8 cellular contexts compared by ENCODE assay signal in genomic region chr7:38335490-38336135, GRCh38.
DNase-seq lines count a peak whose midpoint lies in the region; ATAC-seq, FAIRE-seq and TF ChIP-seq lines count a peak whose summit lies in the region.

No MANE protein-coding gene starts in this region.

- H3K4me2 ChIP-seq in DND-41 (ENCODE audit: insufficient read depth, low read length), result peak overlapping the region; percentile 85

- H3K9me3 ChIP-seq in DND-41 (ENCODE audit: insufficient read depth, low read length, severe bottlenecking) (no peaks in the 10 kb centered on the region), thymus (ENCODE audit: control insufficient read depth) (no peaks in the 10 kb centered on the region)

- 34% methylated on average over 7 of the region's 7 CpGs for WGBS in thymus

- peak; percentile 92 for TF ChIP-seq CTCF in DND-41 (IDR thresholded peaks at IDR 0.05; ENCODE audit: borderline replicate concordance, extremely low read depth, low read length, poor library complexity, severe bottlenecking)
- TF ChIP-seq CTCF in foreskin fibroblast (IDR thresholded peaks at IDR 0.05; ENCODE audit: low read depth, low read length), result peak; percentile 100

- H3K27me3 ChIP-seq in DND-41 (ENCODE audit: insufficient read depth, low read length, poor library complexity), result no peaks in the 10 kb centered on the region
- H3K27me3 ChIP-seq in thymus (ENCODE audit: control insufficient read depth, insufficient read depth), result no peaks in the 10 kb centered on the region

- H3K9ac ChIP-seq in DND-41 (ENCODE audit: low read depth, low read length), result peak overlapping the region; percentile 63

- peaks cover 83% of the 10 kb centered on the region for H3K4me1 ChIP-seq in DND-41 (ENCODE audit: insufficient read depth, low read length)
- H3K4me1 ChIP-seq in thymus (ENCODE audit: control insufficient read depth, insufficient read depth, low read length), result peaks cover 7% of the 10 kb centered on the region

- peak overlapping the region; percentile 26 to 66 for H3K4me3 ChIP-seq in DND-41 (ENCODE audit: low read depth in 1 of 2, low read length in 2 of 2)
- H3K4me3 ChIP-seq in foreskin fibroblast (ENCODE audit: low read depth in 1 of 2, low read length in 2 of 2), result peak overlapping the region in 1 of 2 donors; percentile 7
- peak overlapping the region; percentile 15 for H3K4me3 ChIP-seq in thymus (ENCODE audit: low read length)

- peak overlapping the region; percentile 77 for H2AFZ ChIP-seq in DND-41 (ENCODE audit: low read depth, low read length)

- no peaks in the 10 kb centered on the region for H4K20me1 ChIP-seq in DND-41 (ENCODE audit: insufficient read depth, low read length)

- ATAC-seq in DND-41 (ENCODE audit: insufficient read depth, low read depth) (peak; percentile 80), GM21390 (IDR thresholded peaks at IDR 0.05; ENCODE audit: unreplicated experiment) (peak; percentile 96)

- peak; percentile 86 for DNase-seq in DND-41
- DNase-seq in HS-5 (ENCODE audit: low read depth), result peak; percentile 83
- peak; percentile 79 for DNase-seq in RCC 7860 (ENCODE audit: low spot score)
- DNase-seq in activated T-helper 1 cell treated with anti-CD3 and anti-CD28 coated beads, Interleukin-2, amount 50 U/mL, for 16 hours (ENCODE audit: low read depth in 1 of 2, low spot score in 1 of 2), result peak; percentile 46 to 65
- peak; percentile 54 to 83 for DNase-seq in foreskin fibroblast
- DNase-seq in non-pigmented ciliary epithelial cell (ENCODE audit: low read depth), result peak; percentile 41

- peak; percentile 44 for FAIRE-seq in RCC 7860 (lab: Jason Lieb, UNC)

- peak overlapping the region; percentile 90 for H3K27ac ChIP-seq in DND-41 (ENCODE audit: low read length)
- H3K27ac ChIP-seq in thymus (ENCODE audit: low read depth), result peak overlapping the region; percentile 75

- peaks cover 25% of the 10 kb centered on the region for H3K79me2 ChIP-seq in DND-41 (ENCODE audit: insufficient read depth, low read length)

- H3K36me3 ChIP-seq in DND-41 (ENCODE audit: insufficient read depth, low read length) (no peaks in the 10 kb centered on the region; the same call in 1 of the 2 replicates), thymus (ENCODE audit: control insufficient read depth, insufficient read depth) (no peaks in the 10 kb centered on the region)
